ENCODE assay signal across 15 cellular contexts in genomic region chr7:45593121-45593541, GRCh38. TPM values are rescaled to one million over a fixed set of nuclear protein-coding genes. Genes with fewer than 3 reads are reported as not detected.
A peak's percentile ranks its signal among the peaks of the same experiment; 100 is the strongest.
DNase-seq lines count a peak whose midpoint lies in the region; ATAC-seq and TF ChIP-seq lines count a peak whose summit lies in the region.
"Had no signal": no experiment of that assay in that cellular context is flagged by ENCODE, and none has a peak within 500 bp of the region (broad histone marks: within the 10 kb centered on the region; RNA-seq: fewer than 3 reads in every experiment).

No MANE protein-coding gene starts in this region.

- H3K27me3 Mint-ChIP-seq in type B pancreatic cell, result no peaks in the 10 kb centered on the region

- no peaks in the 10 kb centered on the region for H3K36me3 Mint-ChIP-seq in type B pancreatic cell
- H3K36me3 Mint-ChIP-seq: CD4-positive, alpha-beta memory T cell had no signal

- H3K27ac ChIP-seq in coronary artery, result no peak overlapping the region
- H3K27ac ChIP-seq: 22Rv1 had no signal

- H3K27ac Mint-ChIP-seq in type B pancreatic cell, result no peak overlapping the region

- H3K9me3 Mint-ChIP-seq in type B pancreatic cell, result no peaks in the 10 kb centered on the region
- H3K9me3 Mint-ChIP-seq: CD4-positive, alpha-beta memory T cell had no signal

- no peak overlapping the region for H3K4me3 ChIP-seq in coronary artery

- no peak for ATAC-seq in HG02884 (IDR thresholded peaks at IDR 0.05; ENCODE audit: unreplicated experiment)
- ATAC-seq: HCT116 had no signal

- H3K4me1 Mint-ChIP-seq in type B pancreatic cell (ENCODE audit: unreplicated experiment), result no peaks in the 10 kb centered on the region
- H3K4me1 Mint-ChIP-seq: CD4-positive, alpha-beta memory T cell had no signal

- TF ChIP-seq CTCF in coronary artery (IDR thresholded peaks at IDR 0.05) (no peak), type B pancreatic cell (conservative IDR thresholded peaks at IDR 0.05) (no peak)

- peak; percentile 15 for DNase-seq in activated CD8-positive, alpha-beta memory T cell treated with anti-CD3 and anti-CD28 coated beads for 24 hours
- DNase-seq in activated CD8-positive, alpha-beta memory T cell treated with anti-CD3 and anti-CD28 coated beads, Interleukin-2, amount 50 U/mL, for 4 hours, result no peak
- peak; percentile 64 for DNase-seq in coronary artery (ENCODE audit: low spot score)
- peak; percentile 60 for DNase-seq in mesenteric fat pad (ENCODE audit: low spot score)
- DNase-seq in type B pancreatic cell (ENCODE audit: extremely low spot score, unreplicated experiment), result peak; percentile 53
- DNase-seq in NCI-H446 treated with DMSO at 0.1 percent for 48 hours (lab: John Stamatoyannopoulos, UW), result no peak
- DNase-seq in NCI-H1048 (lab: John Stamatoyannopoulos, UW), result no peak
- DNase-seq: Calu3; CD4-positive, alpha-beta memory T cell; NCI-H1417; NCI-H1930; NCI-H69 had no signal

- H3K4me3 Mint-ChIP-seq in type B pancreatic cell, result no peak overlapping the region
- H3K4me3 Mint-ChIP-seq: CD4-positive, alpha-beta memory T cell had no signal

RNA-seq across cellular contexts. Expression of gene ADCY1, which starts 19.0 kb away (rescaled TPM):
- total RNA-seq in mesenteric fat pad, result 3.3 TPM
- 19.0 and 25.1 TPM in 2 replicates for total RNA-seq in type B pancreatic cell (ENCODE audit: low replicate concordance)
- total RNA-seq: CD4-positive, alpha-beta memory T cell had no signal

Comparison
In these comparisons a context has a peak if more than half of its experiments do, and no peak if none do; other contexts are left out.
1. DNase-seq: peak in activated CD8-positive, alpha-beta memory T cell treated with anti-CD3 and anti-CD28 coated beads for 24 hours (single experiment), coronary artery (single experiment), mesenteric fat pad (single experiment) and type B pancreatic cell (single experiment); none in activated CD8-positive, alpha-beta memory T cell treated with anti-CD3 and anti-CD28 coated beads, Interleukin-2, amount 50 U/mL, for 4 hours (single experiment), NCI-H446 treated with DMSO at 0.1 percent for 48 hours (single experiment) and NCI-H1048 (single experiment).